8 cellular contexts compared by ENCODE assay signal in the genomic region with DNA sequence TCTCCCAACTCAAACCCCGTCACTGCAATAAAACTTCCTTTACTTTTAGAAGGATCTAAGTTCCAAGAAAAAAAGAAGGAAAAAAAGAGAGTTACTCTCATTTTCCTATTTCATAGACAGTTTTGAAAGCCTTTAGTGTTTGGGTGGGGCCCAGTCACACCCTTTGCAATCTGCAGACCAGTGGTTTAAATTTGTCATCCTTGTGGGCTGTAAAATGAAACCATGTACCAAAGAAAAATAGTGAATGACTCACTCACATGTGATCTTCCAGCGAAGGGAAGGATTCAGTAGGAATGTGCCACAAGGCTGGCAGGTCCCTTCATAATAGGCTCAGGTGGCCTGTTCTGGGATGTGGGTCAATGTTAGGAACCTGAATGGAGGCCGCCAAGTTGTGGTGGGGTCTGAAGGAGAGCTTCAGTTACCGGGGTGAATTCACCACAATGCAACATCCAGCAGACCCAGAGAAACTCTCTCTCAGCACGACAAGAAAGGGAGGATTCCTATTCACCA. TPM values are rescaled to one million over a fixed set of nuclear protein-coding genes. Genes with fewer than 3 reads are reported as not detected.
DNase-seq lines count a peak whose midpoint lies in the region; ATAC-seq lines count a peak whose summit lies in the region.

No MANE protein-coding gene starts in this region.

- H3K27ac ChIP-seq in HUES64 (ENCODE audit: low read depth, low read length): 0 out of 2 replicates have a peak overlapping the region, but pooled peaks have one; percentile 35

- no peaks in the 10 kb centered on the region for H3K27me3 ChIP-seq in HUES64 (ENCODE audit: insufficient read depth, low read length)

- no peaks in the 10 kb centered on the region for H3K9me3 ChIP-seq in HUES64 (ENCODE audit: insufficient read depth, low read depth, low read length)

- H3K4me3 Mint-ChIP-seq in stimulated activated naive B cell treated with anti-CD40 and anti-IgM and Interleukin-4, amounts not matched to agents 10 μg/mL and 1 μg/mL and 100 μg/mL, for 72 hours: peak overlapping the region in 1 of 2 donors; percentile 32

- intact Hi-C loops in left ventricle myocardium superior (cut with micrococcal nuclease): no loop called here

- H3K9ac ChIP-seq in HUES64 (ENCODE audit: low read depth, low read length): no peak overlapping the region

- H3K9me3 Mint-ChIP-seq in activated naive CD4-positive, alpha-beta T cell treated with anti-CD3 and anti-CD28 coated beads, Interleukin-2, amount 50 U/mL, for 72 hours: no peaks in the 10 kb centered on the region
- no peaks in the 10 kb centered on the region for H3K9me3 Mint-ChIP-seq in stimulated activated naive B cell treated with anti-CD40 and anti-IgM and Interleukin-4, amounts not matched to agents 10 μg/mL and 1 μg/mL and 100 μg/mL, for 72 hours

- H3K27ac Mint-ChIP-seq in activated naive CD4-positive, alpha-beta T cell treated with anti-CD3 and anti-CD28 coated beads, Interleukin-2, amount 50 U/mL, for 72 hours: peak overlapping the region in 1 of 2 donors; percentile 18
- peak overlapping the region; percentile 71 for H3K27ac Mint-ChIP-seq in stimulated activated naive B cell treated with anti-CD40 and anti-IgM and Interleukin-4, amounts not matched to agents 10 μg/mL and 1 μg/mL and 100 μg/mL, for 72 hours

- H3K27me3 Mint-ChIP-seq in stimulated activated naive B cell treated with anti-CD40 and anti-IgM and Interleukin-4, amounts not matched to agents 10 μg/mL and 1 μg/mL and 100 μg/mL, for 72 hours: no peaks in the 10 kb centered on the region

- 84% methylated on average over 3 of the region's 5 CpGs for WGBS in HUES64

- no peaks in the 10 kb centered on the region for H3K36me3 Mint-ChIP-seq in activated naive CD4-positive, alpha-beta T cell treated with anti-CD3 and anti-CD28 coated beads, Interleukin-2, amount 50 U/mL, for 72 hours
- H3K36me3 Mint-ChIP-seq in stimulated activated naive B cell treated with anti-CD40 and anti-IgM and Interleukin-4, amounts not matched to agents 10 μg/mL and 1 μg/mL and 100 μg/mL, for 72 hours: peaks cover 0 to 2% of the 10 kb centered on the region in 2 donors

- H3K36me3 ChIP-seq in HUES64 (ENCODE audit: insufficient read depth, low read length): no peaks in the 10 kb centered on the region

- peaks cover 51 to 81% of the 10 kb centered on the region in 2 donors for H3K4me1 Mint-ChIP-seq in stimulated activated naive B cell treated with anti-CD40 and anti-IgM and Interleukin-4, amounts not matched to agents 10 μg/mL and 1 μg/mL and 100 μg/mL, for 72 hours

- ATAC-seq in activated naive CD4-positive, alpha-beta T cell treated with anti-CD3 and anti-CD28 coated beads, Interleukin-2, amount 50 U/mL, for 72 hours: peak; percentile 48 to 66
- ATAC-seq in left ventricle myocardium superior (peak; percentile 89), HG03280 (IDR thresholded peaks at IDR 0.05; ENCODE audit: unreplicated experiment) (no peak)
- peak; percentile 42 to 67 for ATAC-seq in stimulated activated naive B cell treated with anti-CD40 and anti-IgM and Interleukin-4, amounts not matched to agents 10 μg/mL and 1 μg/mL and 100 μg/mL, for 72 hours (replicated peaks)

- no peak overlapping the region for H3K4me3 ChIP-seq in HUES64 (ENCODE audit: low read length)

- DNase-seq in COLO668 (lab: John Stamatoyannopoulos, UW; ENCODE audit: unreplicated experiment) (peak; percentile 30), left ventricle myocardium superior (no peak), NCI-H82 (lab: John Stamatoyannopoulos, UW) (no peak), NCI-H524 treated with DMSO at 0.1 percent for 48 hours (lab: John Stamatoyannopoulos, UW) (no peak)
- DNase-seq in activated naive CD4-positive, alpha-beta T cell treated with anti-CD3 and anti-CD28 coated beads, Interleukin-2, amount 50 U/mL, for 72 hours (ENCODE audit: low spot score in 2 of 2): no peak
- no peak for DNase-seq in stimulated activated naive B cell treated with anti-CD40 and anti-IgM and Interleukin-4, amounts not matched to agents 10 μg/mL and 1 μg/mL and 100 μg/mL, for 72 hours

- H3K4me1 ChIP-seq in HUES64 (ENCODE audit: insufficient read depth, low read length): peaks cover 9% of the 10 kb centered on the region; the same call in 1 of the 2 replicates

RNA-seq across cellular contexts. Expression of gene ANXA4, which starts 28.3 kb away (rescaled TPM):
- 5.7 TPM for polyA plus RNA-seq in HUES64 (2013, experiment 1 of 2)
- polyA plus RNA-seq in HUES64 (2013, experiment 2 of 2): 5.3 TPM
- total RNA-seq in activated naive CD4-positive, alpha-beta T cell treated with anti-CD3 and anti-CD28 coated beads, Interleukin-2, amount 50 U/mL, for 72 hours: 10 to 100 TPM; 22.4 to 32.0 TPM
- total RNA-seq in left ventricle myocardium superior: 24.7 TPM

RNA-seq across cellular contexts. Expression of gene GMCL1, which starts 59.2 kb away (rescaled TPM):
- 17.9 TPM for polyA plus RNA-seq in HUES64 (2013, experiment 1 of 2)
- 19.5 TPM for polyA plus RNA-seq in HUES64 (2013, experiment 2 of 2)
- 10 to 100 TPM; 22.8 to 44.9 TPM for total RNA-seq in activated naive CD4-positive, alpha-beta T cell treated with anti-CD3 and anti-CD28 coated beads, Interleukin-2, amount 50 U/mL, for 72 hours
- 3.6 TPM for total RNA-seq in left ventricle myocardium superior
